1 cellular context compared by ENCODE assay signal in the genomic region with DNA sequence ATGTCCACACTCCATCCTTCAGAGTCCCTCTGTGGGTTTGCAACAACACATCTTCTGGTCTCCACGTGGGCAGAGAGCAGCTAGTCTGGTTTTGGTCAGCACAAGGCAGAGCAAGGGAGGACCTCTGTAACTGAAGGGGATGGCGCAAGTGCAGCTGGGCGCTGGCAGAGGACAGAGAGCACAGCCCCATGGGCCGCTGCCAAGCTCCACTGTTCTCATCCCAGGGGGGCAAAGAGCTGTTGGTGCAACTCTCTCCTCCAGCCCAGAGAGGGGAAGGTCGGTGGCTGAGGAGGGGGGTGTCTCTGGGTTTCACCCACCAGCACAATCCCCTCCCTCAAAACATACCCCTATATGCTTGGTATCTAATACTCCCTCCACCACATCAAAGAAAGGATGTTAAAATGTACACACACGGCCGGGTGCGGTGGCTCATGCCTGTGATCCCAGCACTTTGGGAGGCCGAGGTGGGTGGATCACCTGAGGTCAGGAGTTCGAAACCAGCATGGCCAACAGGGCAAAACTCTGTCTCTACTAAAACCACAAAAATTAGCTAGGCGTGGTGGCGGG.
TF ChIP-seq lines count a peak whose summit lies in the region.

No MANE protein-coding gene starts in this region.

TF ChIP-seq in HepG2, 621 proteins besides CTCF, POLR2A, EP300 and RAD21 (continued from another document):
- TF ChIP-seq, protein P1, sequence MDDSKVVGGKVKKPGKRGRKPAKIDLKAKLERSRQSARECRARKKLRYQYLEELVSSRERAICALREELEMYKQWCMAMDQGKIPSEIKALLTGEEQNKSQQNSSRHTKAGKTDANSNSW (CRISPR knock-in tag; IDR thresholded peaks at IDR 0.05; ENCODE audit: borderline replicate concordance), result no peak
- TF ChIP-seq, protein P2, sequence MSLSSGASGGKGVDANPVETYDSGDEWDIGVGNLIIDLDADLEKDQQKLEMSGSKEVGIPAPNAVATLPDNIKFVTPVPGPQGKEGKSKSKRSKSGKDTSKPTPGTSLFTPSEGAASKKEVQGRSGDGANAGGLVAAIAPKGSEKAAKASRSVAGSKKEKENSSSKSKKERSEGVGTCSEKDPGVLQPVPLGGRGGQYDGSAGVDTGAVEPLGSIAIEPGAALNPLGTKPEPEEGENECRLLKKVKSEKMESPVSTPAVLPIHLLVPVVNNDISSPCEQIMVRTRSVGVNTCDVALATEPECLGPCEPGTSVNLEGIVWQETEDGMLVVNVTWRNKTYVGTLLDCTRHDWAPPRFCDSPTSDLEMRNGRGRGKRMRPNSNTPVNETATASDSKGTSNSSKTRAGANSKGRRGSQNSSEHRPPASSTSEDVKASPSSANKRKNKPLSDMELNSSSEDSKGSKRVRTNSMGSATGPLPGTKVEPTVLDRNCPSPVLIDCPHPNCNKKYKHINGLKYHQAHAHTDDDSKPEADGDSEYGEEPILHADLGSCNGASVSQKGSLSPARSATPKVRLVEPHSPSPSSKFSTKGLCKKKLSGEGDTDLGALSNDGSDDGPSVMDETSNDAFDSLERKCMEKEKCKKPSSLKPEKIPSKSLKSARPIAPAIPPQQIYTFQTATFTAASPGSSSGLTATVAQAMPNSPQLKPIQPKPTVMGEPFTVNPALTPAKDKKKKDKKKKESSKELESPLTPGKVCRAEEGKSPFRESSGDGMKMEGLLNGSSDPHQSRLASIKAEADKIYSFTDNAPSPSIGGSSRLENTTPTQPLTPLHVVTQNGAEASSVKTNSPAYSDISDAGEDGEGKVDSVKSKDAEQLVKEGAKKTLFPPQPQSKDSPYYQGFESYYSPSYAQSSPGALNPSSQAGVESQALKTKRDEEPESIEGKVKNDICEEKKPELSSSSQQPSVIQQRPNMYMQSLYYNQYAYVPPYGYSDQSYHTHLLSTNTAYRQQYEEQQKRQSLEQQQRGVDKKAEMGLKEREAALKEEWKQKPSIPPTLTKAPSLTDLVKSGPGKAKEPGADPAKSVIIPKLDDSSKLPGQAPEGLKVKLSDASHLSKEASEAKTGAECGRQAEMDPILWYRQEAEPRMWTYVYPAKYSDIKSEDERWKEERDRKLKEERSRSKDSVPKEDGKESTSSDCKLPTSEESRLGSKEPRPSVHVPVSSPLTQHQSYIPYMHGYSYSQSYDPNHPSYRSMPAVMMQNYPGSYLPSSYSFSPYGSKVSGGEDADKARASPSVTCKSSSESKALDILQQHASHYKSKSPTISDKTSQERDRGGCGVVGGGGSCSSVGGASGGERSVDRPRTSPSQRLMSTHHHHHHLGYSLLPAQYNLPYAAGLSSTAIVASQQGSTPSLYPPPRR (CRISPR knock-in tag; IDR thresholded peaks at IDR 0.05; ENCODE audit: borderline replicate concordance), result peak; percentile 69
- no peak; the same call in 1 of the 2 replicates for TF ChIP-seq NRL (CRISPR knock-in tag; IDR thresholded peaks at IDR 0.05; ENCODE audit: borderline replicate concordance)
- no peak for TF ChIP-seq KAT2B (IDR thresholded peaks at IDR 0.05; ENCODE audit: borderline replicate concordance, low read depth, low read length)
- no peak for TF ChIP-seq ZZZ3 (CRISPR knock-in tag; IDR thresholded peaks at IDR 0.05; ENCODE audit: borderline replicate concordance)
- no peak for TF ChIP-seq ATF7 (IDR thresholded peaks at IDR 0.05)
- TF ChIP-seq ATF7 (CRISPR knock-in tag; IDR thresholded peaks at IDR 0.05), result no peak
- no peak for TF ChIP-seq ZNF101 (CRISPR knock-in tag; IDR thresholded peaks at IDR 0.05; ENCODE audit: borderline replicate concordance, low read depth)
- TF ChIP-seq, protein P3, sequence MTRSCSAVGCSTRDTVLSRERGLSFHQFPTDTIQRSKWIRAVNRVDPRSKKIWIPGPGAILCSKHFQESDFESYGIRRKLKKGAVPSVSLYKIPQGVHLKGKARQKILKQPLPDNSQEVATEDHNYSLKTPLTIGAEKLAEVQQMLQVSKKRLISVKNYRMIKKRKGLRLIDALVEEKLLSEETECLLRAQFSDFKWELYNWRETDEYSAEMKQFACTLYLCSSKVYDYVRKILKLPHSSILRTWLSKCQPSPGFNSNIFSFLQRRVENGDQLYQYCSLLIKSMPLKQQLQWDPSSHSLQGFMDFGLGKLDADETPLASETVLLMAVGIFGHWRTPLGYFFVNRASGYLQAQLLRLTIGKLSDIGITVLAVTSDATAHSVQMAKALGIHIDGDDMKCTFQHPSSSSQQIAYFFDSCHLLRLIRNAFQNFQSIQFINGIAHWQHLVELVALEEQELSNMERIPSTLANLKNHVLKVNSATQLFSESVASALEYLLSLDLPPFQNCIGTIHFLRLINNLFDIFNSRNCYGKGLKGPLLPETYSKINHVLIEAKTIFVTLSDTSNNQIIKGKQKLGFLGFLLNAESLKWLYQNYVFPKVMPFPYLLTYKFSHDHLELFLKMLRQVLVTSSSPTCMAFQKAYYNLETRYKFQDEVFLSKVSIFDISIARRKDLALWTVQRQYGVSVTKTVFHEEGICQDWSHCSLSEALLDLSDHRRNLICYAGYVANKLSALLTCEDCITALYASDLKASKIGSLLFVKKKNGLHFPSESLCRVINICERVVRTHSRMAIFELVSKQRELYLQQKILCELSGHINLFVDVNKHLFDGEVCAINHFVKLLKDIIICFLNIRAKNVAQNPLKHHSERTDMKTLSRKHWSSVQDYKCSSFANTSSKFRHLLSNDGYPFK (CRISPR knock-in tag; IDR thresholded peaks at IDR 0.05; ENCODE audit: borderline replicate concordance), result peak; percentile 73
- 0 out of 2 replicates have a peak, but pooled peaks have one; percentile 14 for TF ChIP-seq TFE3 (CRISPR knock-in tag; IDR thresholded peaks at IDR 0.05)
- TF ChIP-seq GFI1 (CRISPR knock-in tag; IDR thresholded peaks at IDR 0.05; ENCODE audit: borderline replicate concordance), result no peak
- no peak for TF ChIP-seq PCBP1 (IDR thresholded peaks at IDR 0.05; ENCODE audit: borderline replicate concordance, low read depth, low read length)
- no peak for TF ChIP-seq HMGA1 (CRISPR knock-in tag; conservative IDR thresholded peaks at IDR 0.05)
- no peak for TF ChIP-seq JUNB (CRISPR knock-in tag; IDR thresholded peaks at IDR 0.05; ENCODE audit: borderline replicate concordance)
- TF ChIP-seq SNAPC2 (CRISPR knock-in tag; IDR thresholded peaks at IDR 0.05), result no peak
- TF ChIP-seq, protein P4, sequence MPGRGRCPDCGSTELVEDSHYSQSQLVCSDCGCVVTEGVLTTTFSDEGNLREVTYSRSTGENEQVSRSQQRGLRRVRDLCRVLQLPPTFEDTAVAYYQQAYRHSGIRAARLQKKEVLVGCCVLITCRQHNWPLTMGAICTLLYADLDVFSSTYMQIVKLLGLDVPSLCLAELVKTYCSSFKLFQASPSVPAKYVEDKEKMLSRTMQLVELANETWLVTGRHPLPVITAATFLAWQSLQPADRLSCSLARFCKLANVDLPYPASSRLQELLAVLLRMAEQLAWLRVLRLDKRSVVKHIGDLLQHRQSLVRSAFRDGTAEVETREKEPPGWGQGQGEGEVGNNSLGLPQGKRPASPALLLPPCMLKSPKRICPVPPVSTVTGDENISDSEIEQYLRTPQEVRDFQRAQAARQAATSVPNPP (CRISPR knock-in tag; IDR thresholded peaks at IDR 0.05), result no peak
- TF ChIP-seq SMARCC2 (IDR thresholded peaks at IDR 0.05), result no peak
- TF ChIP-seq ZNF7 (CRISPR knock-in tag; IDR thresholded peaks at IDR 0.05), result no peak
- TF ChIP-seq, protein P5, sequence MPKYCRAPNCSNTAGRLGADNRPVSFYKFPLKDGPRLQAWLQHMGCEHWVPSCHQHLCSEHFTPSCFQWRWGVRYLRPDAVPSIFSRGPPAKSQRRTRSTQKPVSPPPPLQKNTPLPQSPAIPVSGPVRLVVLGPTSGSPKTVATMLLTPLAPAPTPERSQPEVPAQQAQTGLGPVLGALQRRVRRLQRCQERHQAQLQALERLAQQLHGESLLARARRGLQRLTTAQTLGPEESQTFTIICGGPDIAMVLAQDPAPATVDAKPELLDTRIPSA (CRISPR knock-in tag; IDR thresholded peaks at IDR 0.05; ENCODE audit: borderline replicate concordance), result no peak
- TF ChIP-seq MNT (IDR thresholded peaks at IDR 0.05), result no peak
- no peak for TF ChIP-seq MAFG (CRISPR knock-in tag; IDR thresholded peaks at IDR 0.05)
- no peak for TF ChIP-seq REPIN1 (CRISPR knock-in tag; IDR thresholded peaks at IDR 0.05; ENCODE audit: borderline replicate concordance, low read depth)
